18 cellular contexts compared by ENCODE assay signal in the genomic region with DNA sequence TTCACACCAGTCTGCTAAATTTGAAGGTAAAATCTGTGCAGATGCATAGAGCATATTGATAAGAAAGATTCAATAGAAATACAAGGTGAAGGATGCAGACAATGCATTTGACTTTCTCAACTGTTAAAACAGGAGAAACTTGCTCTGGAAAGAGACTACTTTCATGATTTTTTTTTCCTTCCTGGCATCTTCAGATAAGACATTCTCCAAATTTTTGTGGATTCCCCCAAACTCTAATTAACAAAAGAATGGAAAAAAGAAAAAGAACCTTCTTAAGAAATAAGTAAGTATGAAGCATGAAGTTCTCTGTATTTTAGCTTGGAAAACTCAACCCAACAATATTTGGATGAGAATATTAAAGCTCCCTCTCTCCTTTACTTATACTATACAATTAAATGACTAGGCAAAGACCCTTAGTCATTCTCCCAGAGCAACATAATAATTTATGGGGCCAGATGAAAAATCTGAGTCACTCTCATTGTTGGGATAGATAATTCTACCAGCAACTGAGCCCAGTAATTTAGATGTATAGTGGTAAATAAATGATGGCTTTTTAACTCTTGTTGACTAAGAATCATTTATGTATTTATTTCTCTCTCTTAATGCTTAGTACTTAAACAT.
DNase-seq lines count a peak whose midpoint lies in the region; ATAC-seq and TF ChIP-seq lines count a peak whose summit lies in the region.
"Had no signal": no experiment of that assay in that cellular context is flagged by ENCODE, and none has a peak within 500 bp of the region (broad histone marks: within the 10 kb centered on the region; RNA-seq: fewer than 3 reads in every experiment).

No MANE protein-coding gene starts in this region.

- H3K9me1 ChIP-seq in IMR-90 (ENCODE audit: insufficient read depth, low read length), result no peaks in the 10 kb centered on the region

- no peak overlapping the region for H3K18ac ChIP-seq in IMR-90 (ENCODE audit: low read depth, low read length)

- no peak overlapping the region for H3K4ac ChIP-seq in IMR-90 (ENCODE audit: low read depth, low read length)

- no peak for TF ChIP-seq POLR2A in IMR-90 (IDR thresholded peaks at IDR 0.05; ENCODE audit: low read depth, low read length)
- no peak for TF ChIP-seq POLR2A in transverse colon (IDR thresholded peaks at IDR 0.05)

- no peak overlapping the region for H2BK120ac ChIP-seq in IMR-90 (ENCODE audit: low read depth, low read length)

- BruUV-seq in A673 (replicated peaks; lab: Mats Ljungman, UMichigan) (no TSS peak), IMR-90 (replicated peaks; lab: Mats Ljungman, UMichigan) (no TSS peak)

- DNase-seq in A673 (ENCODE audit: low spot score) (peak; percentile 54), IMR-90 (peak; percentile 72), astrocyte of the hippocampus (ENCODE audit: low read depth, low spot score) (peak; percentile 54), iris pigment epithelial cell (ENCODE audit: low read depth) (peak; percentile 58), transverse colon (no peak)
- DNase-seq in activated T-cell treated with anti-CD3 and anti-CD28 coated beads, Interleukin-2, amount 50 U/mL, for 1 hour, result no peak
- no peak for DNase-seq in activated naive CD4-positive, alpha-beta T cell treated with anti-CD3 and anti-CD28 coated beads, Interleukin-2, amount 50 U/mL, for 16 hours
- DNase-seq: activated CD4-positive, CD25-positive, alpha-beta regulatory T cell; caudate nucleus; GDM1; heart right ventricle; left cardiac atrium; NCI-H1694; stimulated activated CD4-positive, alpha-beta T cell treated with anti-CD3 and anti-CD28 coated beads, Interleukin-1b, Interleukin-23, amount 100 ng/mL, for 48 hours; T-helper 1 cell; testis had no signal

- in situ Hi-C loops in IMR-90 (cut with MboI; ENCODE audit: low sequenced_read_pairs) (no loop called here), transverse colon (cut with MboI; ENCODE audit: low pct_ligation_motif_present in 1 of 4, low pct_unique_long_range_greater_than_20kb in 1 of 4, low sequenced_read_pairs in 3 of 4) (no loop called here)

- CTCF ChIA-PET in A673 (lab: Charles Lee) (no interaction called here), IMR-90 (lab: Yijun Ruan, JAX) (no interaction called here)

- no peak overlapping the region for H3K14ac ChIP-seq in IMR-90 (replicated peaks; ENCODE audit: low read depth, low read length)

- H3K9ac ChIP-seq in IMR-90 (ENCODE audit: low read depth, low read length), result no peak overlapping the region
- H3K9ac ChIP-seq: KMS-11 had no signal

- no peak overlapping the region for H2BK15ac ChIP-seq in IMR-90 (ENCODE audit: low read depth, low read length)

- H2AK9ac ChIP-seq in IMR-90 (replicated peaks; ENCODE audit: low read depth, low read length, poor library complexity), result no peak overlapping the region

- no peak overlapping the region for H3K56ac ChIP-seq in IMR-90 (ENCODE audit: extremely low read depth, insufficient read depth, low read length)

- no peaks in the 10 kb centered on the region for H3K79me1 ChIP-seq in IMR-90 (ENCODE audit: low read depth in 1 of 2, low read length in 2 of 2)

- no peak overlapping the region for H3K4me2 ChIP-seq in IMR-90 (ENCODE audit: low read depth, low read length)
- H3K4me2 ChIP-seq: KMS-11 had no signal

- no peak overlapping the region for H2BK5ac ChIP-seq in IMR-90 (ENCODE audit: low read depth, low read length, poor library complexity, severe bottlenecking)

- no peak overlapping the region for H4K91ac ChIP-seq in IMR-90 (ENCODE audit: insufficient read depth, low read depth, low read length)

- H3K4me3 ChIP-seq in A673 (ENCODE audit: low read depth, low read length, poor library complexity, severe bottlenecking) (no peak overlapping the region), IMR-90 (ENCODE audit: insufficient read depth, low read depth, low read length) (no peak overlapping the region), transverse colon (no peak overlapping the region)
- H3K4me3 ChIP-seq: heart right ventricle, testis had no signal

- TF ChIP-seq CTCF in A673 (conservative IDR thresholded peaks at IDR 0.05; ENCODE audit: low read depth, low read length), result no peak
- TF ChIP-seq CTCF in IMR-90 (conservative IDR thresholded peaks at IDR 0.05; ENCODE audit: low read depth, low read length), result no peak
- no peak for TF ChIP-seq CTCF in transverse colon (IDR thresholded peaks at IDR 0.05)

- ATAC-seq in IMR-90 (ENCODE audit: low read depth), result peak; percentile 32
- ATAC-seq in GM18498 (IDR thresholded peaks at IDR 0.05; ENCODE audit: unreplicated experiment), result no peak
- ATAC-seq: heart right ventricle, left cardiac atrium had no signal

- H3K36me3 ChIP-seq in A673 (ENCODE audit: insufficient read depth, low read length, poor library complexity, severe bottlenecking) (no peaks in the 10 kb centered on the region), IMR-90 (ENCODE audit: control insufficient read depth, insufficient read depth, low read length) (no peaks in the 10 kb centered on the region), transverse colon (no peaks in the 10 kb centered on the region)
- H3K36me3 ChIP-seq: heart right ventricle had no signal

- no peak for TF ChIP-seq RAD21 in IMR-90 (IDR thresholded peaks at IDR 0.05; ENCODE audit: low read length)

- no peak overlapping the region for H4K5ac ChIP-seq in IMR-90 (ENCODE audit: low read depth, low read length)

- H2AFZ ChIP-seq in IMR-90 (replicated peaks; ENCODE audit: low read length, poor library complexity), result no peak overlapping the region

- no peaks in the 10 kb centered on the region for H3K27me3 ChIP-seq in A673 (replicated peaks; ENCODE audit: insufficient read depth, low read depth, low read length, poor library complexity)
- H3K27me3 ChIP-seq in IMR-90 (ENCODE audit: control insufficient read depth, insufficient read depth, low read length), result no peaks in the 10 kb centered on the region
- H3K27me3 ChIP-seq in transverse colon, result no peaks in the 10 kb centered on the region
- H3K27me3 ChIP-seq: heart right ventricle, testis had no signal

- H3K27ac ChIP-seq in A673 (ENCODE audit: low read depth, low read length, poor library complexity, severe bottlenecking) (no peak overlapping the region), IMR-90 (ENCODE audit: insufficient read depth, low read length) (no peak overlapping the region), transverse colon (no peak overlapping the region)
- H3K27ac ChIP-seq: heart right ventricle, KMS-11, testis had no signal

- POLR2A ChIA-PET in A673 (lab: Charles Lee; ENCODE audit: low non-redundant PET), result no interaction called here
- POLR2A ChIA-PET in IMR-90 (lab: Charles Lee; ENCODE audit: unreplicated experiment), result no interaction called here

- H3K23ac ChIP-seq in IMR-90 (ENCODE audit: low read depth, low read length), result no peak overlapping the region

- H4K20me1 ChIP-seq in IMR-90 (ENCODE audit: insufficient read depth, low read length), result no peaks in the 10 kb centered on the region

- H3K4me1 ChIP-seq in A673 (ENCODE audit: insufficient read depth, low read length, poor library complexity, severe bottlenecking) (no peaks in the 10 kb centered on the region), IMR-90 (ENCODE audit: control insufficient read depth, insufficient read depth, low read length) (no peaks in the 10 kb centered on the region), transverse colon (peaks cover 0 to 6% (median 0%) of the 10 kb centered on the region in 4 donors)
- H3K4me1 ChIP-seq: heart right ventricle, testis had no signal

- H4K8ac ChIP-seq in IMR-90 (ENCODE audit: low read depth in 2 of 2, low read length in 2 of 2), result no peak overlapping the region

- no peak overlapping the region for H2BK20ac ChIP-seq in IMR-90 (ENCODE audit: low read depth, low read length)

- intact Hi-C loops in A673 (cut with micrococcal nuclease; ENCODE audit: unreplicated experiment), result no loop called here
- intact Hi-C loops in IMR-90 (cut with micrococcal nuclease), result no loop called here
- intact Hi-C loops in transverse colon (cut with DNase I; ENCODE audit: low total_unique reads), result no loop called here

- no peak overlapping the region for H2AK5ac ChIP-seq in IMR-90 (ENCODE audit: low read depth, low read length)

- dilution Hi-C loops in IMR-90 (cut with HindIII; ENCODE audit: low sequenced_read_pairs, unreplicated experiment), result no loop called here

- H3K9me3 ChIP-seq in A673 (ENCODE audit: low read depth, low read length, poor library complexity, severe bottlenecking) (no peaks in the 10 kb centered on the region), IMR-90 (ENCODE audit: control insufficient read depth, insufficient read depth, low read length) (no peaks in the 10 kb centered on the region), transverse colon (no peaks in the 10 kb centered on the region)
- H3K9me3 ChIP-seq: heart right ventricle, testis had no signal

- no peak for TF ChIP-seq EP300 in transverse colon (IDR thresholded peaks at IDR 0.05; ENCODE audit: low read depth)

TF ChIP-seq in IMR-90, 13 proteins besides CTCF, POLR2A, EP300 and RAD21:
- TF ChIP-seq NFE2L2 (IDR thresholded peaks at IDR 0.05; ENCODE audit: low read depth, low read length), result peak; percentile 52; the same call in 1 of the 2 replicates
- TF ChIP-seq, protein P1, sequence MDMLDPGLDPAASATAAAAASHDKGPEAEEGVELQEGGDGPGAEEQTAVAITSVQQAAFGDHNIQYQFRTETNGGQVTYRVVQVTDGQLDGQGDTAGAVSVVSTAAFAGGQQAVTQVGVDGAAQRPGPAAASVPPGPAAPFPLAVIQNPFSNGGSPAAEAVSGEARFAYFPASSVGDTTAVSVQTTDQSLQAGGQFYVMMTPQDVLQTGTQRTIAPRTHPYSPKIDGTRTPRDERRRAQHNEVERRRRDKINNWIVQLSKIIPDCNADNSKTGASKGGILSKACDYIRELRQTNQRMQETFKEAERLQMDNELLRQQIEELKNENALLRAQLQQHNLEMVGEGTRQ (IDR thresholded peaks at IDR 0.05; ENCODE audit: low read depth, low read length), result no peak
TF ChIP-seq in IMR-90: peak in this region for 1.

Comparison
In these comparisons a context has a peak if more than half of its experiments do, and no peak if none do; other contexts are left out.
1. DNase-seq: peak in A673 (single experiment), IMR-90 (single experiment), astrocyte of the hippocampus (single experiment) and iris pigment epithelial cell (single experiment); none in activated T-cell treated with anti-CD3 and anti-CD28 coated beads, Interleukin-2, amount 50 U/mL, for 1 hour (single experiment), activated naive CD4-positive, alpha-beta T cell treated with anti-CD3 and anti-CD28 coated beads, Interleukin-2, amount 50 U/mL, for 16 hours (single experiment) and transverse colon (single experiment).